ENCODE assay signal across 8 cellular contexts in genomic region chr5:111685969-111686368, GRCh38.
DNase-seq lines count a peak whose midpoint lies in the region; ATAC-seq and TF ChIP-seq lines count a peak whose summit lies in the region.

No MANE protein-coding gene starts in this region.

- H3K4me2 ChIP-seq in PC-3 (ENCODE audit: low read length) = no peak overlapping the region
- H3K4me2 ChIP-seq in mesenchymal stem cell (ENCODE audit: low read length, poor library complexity, severe bottlenecking) = no peak overlapping the region

- no peaks in the 10 kb centered on the region for H3K9me2 ChIP-seq in PC-3 (replicated peaks; ENCODE audit: low read length)

- no peak overlapping the region for H4K91ac ChIP-seq in mesenchymal stem cell (ENCODE audit: low read length)

- no peaks in the 10 kb centered on the region for H3K79me1 ChIP-seq in mesenchymal stem cell (replicated peaks; ENCODE audit: low read length, poor library complexity, severe bottlenecking)

- TF ChIP-seq CTCF in PC-3 (conservative IDR thresholded peaks at IDR 0.05; ENCODE audit: low read depth, low read length) = peak; percentile 77

- H3K18ac ChIP-seq in mesenchymal stem cell (ENCODE audit: low read depth in 1 of 2, low read length in 2 of 2) = peak overlapping the region; percentile 5 to 72

- no peak overlapping the region for H3K4ac ChIP-seq in mesenchymal stem cell (ENCODE audit: low read depth in 1 of 2, low read length in 2 of 2)

- H2BK15ac ChIP-seq in mesenchymal stem cell (ENCODE audit: low read depth, poor library complexity, severe bottlenecking) = no peak overlapping the region

- POLR2A ChIA-PET in PC-3 (lab: Charles Lee; ENCODE audit: unreplicated experiment) = no interaction called here

- no peak overlapping the region for H3K23ac ChIP-seq in mesenchymal stem cell (ENCODE audit: low read length in 2 of 2)

- H3K79me2 ChIP-seq in PC-3 (ENCODE audit: low read length) = no peaks in the 10 kb centered on the region

- H3K27me3 ChIP-seq in PC-3 (ENCODE audit: low read length) (no peaks in the 10 kb centered on the region), mesenchymal stem cell (ENCODE audit: control insufficient read depth in 1 of 2, insufficient read depth in 1 of 2, low read length in 2 of 2) (no peaks in the 10 kb centered on the region)

- H4K20me1 ChIP-seq in PC-3 (ENCODE audit: low read length) = no peaks in the 10 kb centered on the region

- H4K8ac ChIP-seq in mesenchymal stem cell (ENCODE audit: low read length) = no peak overlapping the region

- CTCF ChIA-PET in PC-3 (lab: Charles Lee) = no interaction called here

- ATAC-seq in HG02678 (IDR thresholded peaks at IDR 0.05; ENCODE audit: unreplicated experiment) = peak; percentile 48
- ATAC-seq in PC-3 = peak; percentile 69

- H3K4me1 ChIP-seq in PC-3 (ENCODE audit: insufficient read depth, low read length) (peaks cover 17% of the 10 kb centered on the region), mesenchymal stem cell (ENCODE audit: control insufficient read depth, insufficient read depth, low read depth, low read length) (peaks cover 7% of the 10 kb centered on the region)

- no peak overlapping the region for H2BK120ac ChIP-seq in mesenchymal stem cell (ENCODE audit: low read depth, low read length)

- no peak overlapping the region for H3K4me3 ChIP-seq in PC-3 (ENCODE audit: low read length)
- no peak overlapping the region for H3K4me3 ChIP-seq in mesenchymal stem cell (ENCODE audit: insufficient read depth in 1 of 2, low read depth in 1 of 2, low read length in 2 of 2)

- WGBS in mesenchymal stem cell = 100% methylated on average over 3 of the region's 3 CpGs

- no peaks in the 10 kb centered on the region for H3K9me3 ChIP-seq in PC-3 (ENCODE audit: low read length)
- H3K9me3 ChIP-seq in mesenchymal stem cell (ENCODE audit: control insufficient read depth, low read length) = no peaks in the 10 kb centered on the region

- no peaks in the 10 kb centered on the region for H3F3A ChIP-seq in PC-3 (ENCODE audit: low read length, unreplicated experiment)

- no peak overlapping the region for H3K14ac ChIP-seq in mesenchymal stem cell (ENCODE audit: low read length in 2 of 2)

- no peak overlapping the region for H3K9ac ChIP-seq in PC-3 (ENCODE audit: low read length)
- H3K9ac ChIP-seq in mesenchymal stem cell (ENCODE audit: low read length) = no peak overlapping the region

- H3K27ac ChIP-seq in PC-3 (ENCODE audit: low read length) = no peak overlapping the region
- no peak overlapping the region for H3K27ac ChIP-seq in mesenchymal stem cell (ENCODE audit: low read length, poor library complexity, severe bottlenecking)

- no TSS peak for BruUV-seq in PC-3 (replicated peaks; lab: Mats Ljungman, UMichigan)

- no peak overlapping the region for H2AK5ac ChIP-seq in mesenchymal stem cell (ENCODE audit: low read length, severe bottlenecking)

- H2AFZ ChIP-seq in PC-3 (ENCODE audit: low read length) = no peak overlapping the region
- H2AFZ ChIP-seq in mesenchymal stem cell (ENCODE audit: low read depth, low read length) = no peak overlapping the region

- H3K36me3 ChIP-seq in PC-3 (ENCODE audit: low read depth, low read length) = no peaks in the 10 kb centered on the region
- H3K36me3 ChIP-seq in mesenchymal stem cell (ENCODE audit: control insufficient read depth in 1 of 2, insufficient read depth in 2 of 2, low read depth in 1 of 2, low read length in 2 of 2) = no peaks in the 10 kb centered on the region

- no peak overlapping the region for H2BK5ac ChIP-seq in mesenchymal stem cell (ENCODE audit: low read depth, low read length, poor library complexity, severe bottlenecking)

- intact Hi-C loops in PC-3 (cut with micrococcal nuclease) = loop anchor here (1.0 to 10.0 kb wide), 3 partner anchors 71 to 461 kb away; partner anchors contain the start of gene NREP

- no peak overlapping the region for H2BK12ac ChIP-seq in mesenchymal stem cell (ENCODE audit: low read length in 2 of 2)

- DNase-seq in NCI-H1105 treated with DMSO at 0.1 percent for 48 hours (lab: John Stamatoyannopoulos, UW) = peak; percentile 1
- no peak for DNase-seq in NCI-H1105 (lab: John Stamatoyannopoulos, UW)
- peak; percentile 65 for DNase-seq in PC-3
- DNase-seq in mesenchymal stem cell = no peak
- no peak for DNase-seq in NOMO-1 treated with DMSO at 0.1 percent for 48 hours (lab: John Stamatoyannopoulos, UW; ENCODE audit: unreplicated experiment)
- no peak for DNase-seq in Kasumi-1 (lab: John Stamatoyannopoulos, UW)
- DNase-seq in T-helper 9 cell = no peak

Comparison
In these comparisons a context has a peak if more than half of its experiments do, and no peak if none do; other contexts are left out.
1. DNase-seq: peak in NCI-H1105 treated with DMSO at 0.1 percent for 48 hours (single experiment) and PC-3 (single experiment); none in NCI-H1105 (single experiment), mesenchymal stem cell (single experiment), NOMO-1 treated with DMSO at 0.1 percent for 48 hours (single experiment), Kasumi-1 (0 of 2) and T-helper 9 cell (single experiment).